ENCODE assay signal across 9 cellular contexts in the genomic region with DNA sequence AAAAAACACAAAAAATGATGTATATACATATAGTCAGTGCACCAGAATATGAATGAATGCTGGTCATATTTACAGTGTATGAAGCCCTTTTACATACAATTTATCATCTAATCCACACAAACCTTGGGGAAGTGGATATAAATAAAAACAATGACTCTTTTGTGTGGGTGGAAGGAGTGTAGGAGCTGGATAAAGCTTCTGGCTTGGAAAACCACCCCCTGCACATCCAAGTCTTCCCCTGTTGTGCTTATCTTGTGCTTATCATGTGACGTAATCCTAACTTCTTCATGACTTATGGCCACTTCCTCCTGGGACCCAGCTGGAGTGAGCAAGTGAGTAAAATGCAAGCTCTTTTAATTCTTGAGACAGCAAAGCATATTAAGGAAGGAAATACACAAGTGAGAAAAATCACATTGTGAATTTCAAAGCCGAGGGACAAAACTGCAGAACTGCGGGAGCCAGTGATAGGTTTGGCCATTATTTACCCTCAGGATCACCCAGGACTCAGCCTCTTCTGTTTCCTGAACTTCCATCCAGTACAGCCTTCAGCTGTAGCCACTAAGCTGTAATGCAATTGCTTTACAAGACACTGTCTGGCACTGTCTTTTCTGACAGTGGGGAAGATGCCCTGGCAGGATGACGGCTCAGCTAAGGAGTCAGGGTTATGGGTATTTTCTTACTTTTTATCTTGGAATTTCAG.
A peak's percentile ranks its signal among the peaks of the same experiment; 100 is the strongest.
DNase-seq lines count a peak whose midpoint lies in the region; ATAC-seq and TF ChIP-seq lines count a peak whose summit lies in the region.
"Had no signal": no experiment of that assay in that cellular context is flagged by ENCODE, and none has a peak within 500 bp of the region (broad histone marks: within the 10 kb centered on the region; RNA-seq: fewer than 3 reads in every experiment).

No MANE protein-coding gene starts in this region.

- H2AFZ ChIP-seq in ACC112 (ENCODE audit: low read length, unreplicated experiment) (peak overlapping the region; percentile 52), OCI-LY7 (ENCODE audit: low read length) (no peak overlapping the region)

- no peaks in the 10 kb centered on the region for H3K79me2 ChIP-seq in ACC112 (ENCODE audit: control insufficient read depth, insufficient read depth, low read length, unreplicated experiment)
- H3K79me2 ChIP-seq in OCI-LY7 (ENCODE audit: insufficient read depth, low read depth, low read length): no peaks in the 10 kb centered on the region

- no peak for ATAC-seq in HG03108 (IDR thresholded peaks at IDR 0.05; ENCODE audit: unreplicated experiment)

- H3K9me2 ChIP-seq in OCI-LY7 (ENCODE audit: insufficient read depth, low read length): no peaks in the 10 kb centered on the region

- CTCF ChIA-PET in OCI-LY7 (lab: Charles Lee; ENCODE audit: unreplicated experiment): no interaction called here

- H3K4me3 ChIP-seq in ACC112 (ENCODE audit: low read depth, low read length) (no peak overlapping the region), OCI-LY7 (ENCODE audit: low read depth, low read length, poor library complexity, severe bottlenecking) (no peak overlapping the region)

- POLR2A ChIA-PET in OCI-LY7 (lab: Charles Lee): interaction anchor here (0.8 to 1.2 kb wide), 2 partner anchors 18 to 26 kb away, joined by 3 read pairs; no protein-coding TSS in a partner anchor

- H3K27me3 ChIP-seq in ACC112 (ENCODE audit: insufficient read depth, low read length): no peaks in the 10 kb centered on the region

- no peaks in the 10 kb centered on the region for H3K9me3 ChIP-seq in OCI-LY7 (ENCODE audit: low read length)

- BruUV-seq in OCI-LY7 (replicated peaks; lab: Mats Ljungman, UMichigan): no TSS peak

- intact Hi-C loops in OCI-LY7 (cut with micrococcal nuclease; ENCODE audit: unreplicated experiment): no loop called here

- no peaks in the 10 kb centered on the region for H4K20me1 ChIP-seq in OCI-LY7 (ENCODE audit: insufficient read depth, low read length)

- H3K36me3 ChIP-seq in ACC112 (ENCODE audit: insufficient read depth, low read length) (no peaks in the 10 kb centered on the region), OCI-LY7 (ENCODE audit: insufficient read depth, low read length) (no peaks in the 10 kb centered on the region)

- H3K4me2 ChIP-seq in OCI-LY7 (ENCODE audit: low read length): no peak overlapping the region

- peak; percentile 25 for DNase-seq in LHCN-M2 (ENCODE audit: low read depth)
- DNase-seq in astrocyte of the hippocampus (ENCODE audit: low read depth, low spot score): peak; percentile 39
- DNase-seq in left kidney (ENCODE audit: low read depth, low spot score): peak; percentile 70
- no peak for DNase-seq in DMS153 (lab: John Stamatoyannopoulos, UW)
- DNase-seq in OCI-LY7 (ENCODE audit: low spot score): no peak
- no peak for DNase-seq in NCI-H1105 (lab: John Stamatoyannopoulos, UW)
- DNase-seq: NK-92 treated with Interleukin-12 subunit alpha and Interleukin-12 subunit beta, amount 100 ng/mL, for 24 hours had no signal

- H3K4me1 ChIP-seq in ACC112 (ENCODE audit: control insufficient read depth, insufficient read depth, low read length, unreplicated experiment): peaks cover 6% of the 10 kb centered on the region
- H3K4me1 ChIP-seq in OCI-LY7 (ENCODE audit: insufficient read depth, low read length, poor library complexity, severe bottlenecking): no peaks in the 10 kb centered on the region

- TF ChIP-seq CTCF in OCI-LY7 (conservative IDR thresholded peaks at IDR 0.05; ENCODE audit: low read length): no peak

- H3K27ac ChIP-seq in ACC112 (ENCODE audit: low read depth, low read length): no peak overlapping the region
- no peak overlapping the region for H3K27ac ChIP-seq in OCI-LY7 (ENCODE audit: low read depth, low read length, poor library complexity, severe bottlenecking)

Comparison
In these comparisons a context has a peak if more than half of its experiments do, and no peak if none do; other contexts are left out.
1. DNase-seq: peak in LHCN-M2 (single experiment), astrocyte of the hippocampus (single experiment) and left kidney (single experiment); none in DMS153 (single experiment), OCI-LY7 (single experiment) and NCI-H1105 (single experiment).